In genomic region chr17:64496786-64497564, GRCh38 we compare ENCODE assay signal across 8 cellular contexts. TPM values are rescaled to one million over a fixed set of nuclear protein-coding genes. Genes with fewer than 3 reads are reported as not detected.
A peak's percentile ranks its signal among the peaks of the same experiment; 100 is the strongest.
DNase-seq lines count a peak whose midpoint lies in the region; ATAC-seq and TF ChIP-seq lines count a peak whose summit lies in the region.

TSS of gene POLG2 (minus strand) at chr17:64497054. CDS start at chr17:64496968, 86 bp downstream.

- H3F3A ChIP-seq in PC-3 (ENCODE audit: low read length, unreplicated experiment), result peaks cover 47% of the 10 kb centered on the region

- H3K9me3 ChIP-seq in PC-3 (ENCODE audit: low read length) (no peaks in the 10 kb centered on the region), mucosa of stomach (ENCODE audit: control insufficient read depth, low read length) (no peaks in the 10 kb centered on the region)

- H3K9me2 ChIP-seq in PC-3 (replicated peaks; ENCODE audit: low read length), result no peaks in the 10 kb centered on the region

- peaks cover 59% of the 10 kb centered on the region for H3K79me2 ChIP-seq in PC-3 (ENCODE audit: low read length)

- intact Hi-C loops in PC-3 (cut with micrococcal nuclease), result loop anchor here (1.0 kb wide), 1 partner anchor 9 kb away; the partner anchor contains the start of genes CEP95 and DDX5

- no peaks in the 10 kb centered on the region for H3K27me3 ChIP-seq in PC-3 (ENCODE audit: low read length)
- H3K27me3 ChIP-seq in mucosa of stomach (ENCODE audit: control insufficient read depth, insufficient read depth, low read length), result no peaks in the 10 kb centered on the region

- H3K4me3 ChIP-seq in PC-3 (ENCODE audit: low read length) (peak within 1 kb of the TSS; percentile 86), epithelial cell of proximal tubule (ENCODE audit: low read depth, low read length) (peak within 1 kb of the TSS; percentile 74), mucosa of stomach (ENCODE audit: low read length) (peak within 1 kb of the TSS; percentile 48)

- peak; percentile 45 for DNase-seq in DMS79 (lab: John Stamatoyannopoulos, UW)
- DNase-seq in KBM-7, result peak; percentile 94
- peak; percentile 98 for DNase-seq in PC-3
- peak; percentile 95 for DNase-seq in activated T-cell treated with anti-CD3 and anti-CD28 coated beads for 48 hours (ENCODE audit: low read depth)
- peak; percentile 61 for DNase-seq in epithelial cell of proximal tubule (ENCODE audit: low read depth)
- DNase-seq in stimulated activated CD8-positive, alpha-beta memory T cell treated with anti-CD3 and anti-CD28 coated beads, Interleukin-4, amount 100 ng/mL, for 48 hours, result peak; percentile 97

- peaks cover 51% of the 10 kb centered on the region for H3K36me3 ChIP-seq in PC-3 (ENCODE audit: low read depth, low read length)
- H3K36me3 ChIP-seq in mucosa of stomach (ENCODE audit: control insufficient read depth, insufficient read depth, low read length), result peaks cover 21% of the 10 kb centered on the region

- H3K4me1 ChIP-seq in PC-3 (ENCODE audit: insufficient read depth, low read length), result peaks cover 67% of the 10 kb centered on the region
- peaks cover 12% of the 10 kb centered on the region for H3K4me1 ChIP-seq in mucosa of stomach (ENCODE audit: control insufficient read depth, insufficient read depth, low read length)

- CTCF ChIA-PET in PC-3 (lab: Charles Lee), result interaction anchor here (0.7 to 1.1 kb wide), 3 partner anchors 10 to 78 kb away, joined by 3 to 6 read pairs (median 3); partner anchors contain the start of gene CEP95

- TSS peak; percentile 93 for BruUV-seq in PC-3 (replicated peaks; lab: Mats Ljungman, UMichigan)

- in situ Hi-C loops in KBM-7 (cut with MboI; ENCODE audit: low pct_unique_long_range_greater_than_20kb, low sequenced_read_pairs), result loop anchor here (10.0 kb wide), 1 partner anchor 72 kb away; no protein-coding TSS in a partner anchor

- H3K27ac ChIP-seq in PC-3 (ENCODE audit: low read length), result peak within 1 kb of the TSS; percentile 68

- peak within 1 kb of the TSS; percentile 65 for H2AFZ ChIP-seq in PC-3 (ENCODE audit: low read length)

- POLR2A ChIA-PET in PC-3 (lab: Charles Lee; ENCODE audit: unreplicated experiment), result interaction anchor here (0.5 to 1.7 kb wide), 3 partner anchors 9 to 607 kb away, joined by 4 to 50 read pairs (median 5); partner anchors contain the start of genes CEP95 and DDX5

- TF ChIP-seq CTCF in PC-3 (conservative IDR thresholded peaks at IDR 0.05; ENCODE audit: low read depth, low read length) (peak; percentile 85), epithelial cell of proximal tubule (conservative IDR thresholded peaks at IDR 0.05; ENCODE audit: low read depth, low read length) (peak; percentile 67)

- ATAC-seq in GM21717 (IDR thresholded peaks at IDR 0.05; ENCODE audit: unreplicated experiment) (peak; percentile 63), PC-3 (peak; percentile 75)

- H3K9ac ChIP-seq in PC-3 (ENCODE audit: low read length) (peak within 1 kb of the TSS; percentile 77), mucosa of stomach (ENCODE audit: low read length) (peak within 1 kb of the TSS; percentile 62)

- H3K4me2 ChIP-seq in PC-3 (ENCODE audit: low read length), result peak within 1 kb of the TSS; percentile 93

- peaks cover 41% of the 10 kb centered on the region for H4K20me1 ChIP-seq in PC-3 (ENCODE audit: low read length)

RNA-seq across cellular contexts. Expression of gene POLG2, which starts in this region (rescaled TPM):
- total RNA-seq in PC-3 (2014; rRNA removed) (20.3 and 37.7 TPM in 2 replicates), epithelial cell of proximal tubule (4.3 and 14.9 TPM in 2 replicates)

Comparison
In these comparisons a context has a peak if more than half of its experiments do, and no peak if none do; other contexts are left out.
1. Peak in every context shown above with its lines: DNase-seq, ATAC-seq, H3K4me3 ChIP-seq and H3K27ac ChIP-seq.
2. DNase-seq: peak in every context shown above with its lines; median percentile 98 in PC-3; 97 in stimulated activated CD8-positive, alpha-beta memory T cell treated with anti-CD3 and anti-CD28 coated beads, Interleukin-4, amount 100 ng/mL, for 48 hours; 95 in activated T-cell treated with anti-CD3 and anti-CD28 coated beads for 48 hours; 94 in KBM-7; 61 in epithelial cell of proximal tubule; 45 in DMS79.